Comparison of ENCODE assay signal across 23 cellular contexts in the genomic region with DNA sequence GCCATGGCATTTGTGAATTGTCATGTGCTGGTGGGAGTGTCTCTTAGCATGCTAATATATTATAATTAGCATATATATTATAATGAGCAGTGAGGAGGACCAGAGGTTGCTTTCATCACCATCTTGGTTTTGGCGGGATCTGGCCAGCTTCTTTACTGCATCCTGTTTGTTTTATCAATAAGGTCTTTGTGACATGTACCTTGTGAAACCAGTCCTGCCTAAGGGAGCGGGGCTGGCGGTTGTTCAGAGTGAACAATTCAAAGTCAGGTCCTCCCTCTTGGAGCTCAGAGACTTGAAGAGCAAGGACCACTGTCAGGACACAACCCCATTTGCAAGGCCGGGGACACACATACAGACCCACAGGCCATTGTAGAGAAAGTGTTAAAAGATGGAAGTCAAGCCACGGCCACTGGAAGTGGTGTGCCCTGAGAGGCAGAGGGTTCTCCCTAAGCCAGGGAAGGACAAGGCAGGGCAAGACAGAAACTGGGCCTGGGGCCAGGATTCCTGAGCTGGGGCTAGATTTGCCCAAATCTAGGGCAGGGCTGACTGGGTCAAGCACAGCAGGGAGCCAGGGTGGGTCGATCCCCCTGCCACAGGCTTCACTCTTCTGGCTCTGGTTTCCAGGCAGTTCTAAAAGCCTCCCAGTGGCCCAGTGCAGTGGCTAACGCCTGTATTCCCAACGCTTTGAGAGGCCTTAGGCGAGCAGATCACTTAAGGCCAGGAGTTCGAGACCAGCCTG. TPM values are rescaled to one million over a fixed set of nuclear protein-coding genes. Genes with fewer than 3 reads are reported as not detected.
DNase-seq lines count a peak whose midpoint lies in the region; ATAC-seq and TF ChIP-seq lines count a peak whose summit lies in the region.
"Had no signal": no experiment of that assay in that cellular context is flagged by ENCODE, and none has a peak within 500 bp of the region (broad histone marks: within the 10 kb centered on the region; RNA-seq: fewer than 3 reads in every experiment).

No MANE protein-coding gene starts in this region.

- H3K36me3 ChIP-seq in PC-3 (ENCODE audit: low read depth, low read length), result no peaks in the 10 kb centered on the region
- H3K36me3 ChIP-seq: BLaER1, HAP-1, SJCRH30 had no signal

- CTCF ChIA-PET in PC-3 (lab: Charles Lee), result no interaction called here

- H3K4me3 Mint-ChIP-seq in activated naive CD8-positive, alpha-beta T cell, result peak overlapping the region; percentile 27
- no peak overlapping the region for H3K4me3 Mint-ChIP-seq in activated naive CD8-positive, alpha-beta T cell treated with anti-CD3 and anti-CD28 coated beads, Interleukin-2, amount 50 U/mL, for 24 hours
- no peak overlapping the region for H3K4me3 Mint-ChIP-seq in nephron progenitor cell
- H3K4me3 Mint-ChIP-seq: CD4-positive, alpha-beta T cell; HFFc6 had no signal

- H3K4me2 ChIP-seq in PC-3 (ENCODE audit: low read length), result peak overlapping the region; percentile 18; the same call in 1 of the 2 replicates

- no peak for ATAC-seq in activated naive CD8-positive, alpha-beta T cell treated with anti-CD3 and anti-CD28 coated beads, Interleukin-2, amount 50 U/mL, for 24 hours
- ATAC-seq in PC-3, result peak; percentile 29; the same call in 1 of the 2 replicates
- ATAC-seq in HG03280 (IDR thresholded peaks at IDR 0.05; ENCODE audit: unreplicated experiment), result no peak
- no peak for ATAC-seq in HG03159 (IDR thresholded peaks at IDR 0.05; ENCODE audit: unreplicated experiment)
- ATAC-seq: Right ventricle myocardium inferior had no signal

- no peaks in the 10 kb centered on the region for H3K36me3 Mint-ChIP-seq in activated naive CD8-positive, alpha-beta T cell
- no peaks in the 10 kb centered on the region for H3K36me3 Mint-ChIP-seq in activated naive CD8-positive, alpha-beta T cell treated with anti-CD3 and anti-CD28 coated beads, Interleukin-2, amount 50 U/mL, for 24 hours (ENCODE audit: low read depth)
- no peaks in the 10 kb centered on the region for H3K36me3 Mint-ChIP-seq in nephron progenitor cell (ENCODE audit: low read depth)

- H3K9me3 ChIP-seq in PC-3 (ENCODE audit: low read length), result no peaks in the 10 kb centered on the region
- H3K9me3 ChIP-seq: BLaER1, HAP-1, SJCRH30 had no signal

- H3K9me2 ChIP-seq in PC-3 (replicated peaks; ENCODE audit: low read length), result no peaks in the 10 kb centered on the region

- H2AFZ ChIP-seq in PC-3 (ENCODE audit: low read length), result peak overlapping the region; percentile 29; the same call in 1 of the 2 replicates

- H4K20me1 ChIP-seq in PC-3 (ENCODE audit: low read length), result no peaks in the 10 kb centered on the region
- H4K20me1 ChIP-seq: BLaER1 had no signal

- no peaks in the 10 kb centered on the region for H3F3A ChIP-seq in PC-3 (ENCODE audit: low read length, unreplicated experiment)

- H3K9me3 Mint-ChIP-seq in activated naive CD8-positive, alpha-beta T cell (ENCODE audit: low read depth), result no peaks in the 10 kb centered on the region
- no peaks in the 10 kb centered on the region for H3K9me3 Mint-ChIP-seq in activated naive CD8-positive, alpha-beta T cell treated with anti-CD3 and anti-CD28 coated beads, Interleukin-2, amount 50 U/mL, for 24 hours
- H3K9me3 Mint-ChIP-seq in nephron progenitor cell, result no peaks in the 10 kb centered on the region
- H3K9me3 Mint-ChIP-seq: CD4-positive, alpha-beta T cell; HFFc6 had no signal

- H3K27ac Mint-ChIP-seq in activated naive CD8-positive, alpha-beta T cell, result peak overlapping the region; percentile 50
- H3K27ac Mint-ChIP-seq in activated naive CD8-positive, alpha-beta T cell treated with anti-CD3 and anti-CD28 coated beads, Interleukin-2, amount 50 U/mL, for 24 hours, result no peak overlapping the region
- peak overlapping the region; percentile 29 for H3K27ac Mint-ChIP-seq in nephron progenitor cell
- H3K27ac Mint-ChIP-seq: CD4-positive, alpha-beta T cell; HFFc6 had no signal

- intact Hi-C loops in PC-3 (cut with micrococcal nuclease), result no loop called here

- DNase-seq in activated naive CD8-positive, alpha-beta T cell treated with anti-CD3 and anti-CD28 coated beads, Interleukin-2, amount 50 U/mL, for 24 hours, result no peak
- peak; percentile 52 for DNase-seq in PC-3
- no peak for DNase-seq in nephron progenitor cell
- no peak for DNase-seq in iPS-NIHi11 (ENCODE audit: low spot score)
- DNase-seq: CD4-positive, alpha-beta T cell; DMS53; GOT3; HFFc6; NCI-H1092 treated with DMSO at 0.1 percent for 48 hours; NCI-H1436; NCI-H187; NCI-H2081 treated with DMSO at 0.1 percent for 48 hours; NCI-H2171; NCI-H226; NCI-H510A treated with DMSO at 0.1 percent for 48 hours; NCI-H774; SJCRH30 had no signal

- POLR2A ChIA-PET in PC-3 (lab: Charles Lee; ENCODE audit: unreplicated experiment), result no interaction called here

- no peaks in the 10 kb centered on the region for H3K79me2 ChIP-seq in PC-3 (ENCODE audit: low read length)

- no peaks in the 10 kb centered on the region for H3K27me3 Mint-ChIP-seq in activated naive CD8-positive, alpha-beta T cell
- H3K27me3 Mint-ChIP-seq in activated naive CD8-positive, alpha-beta T cell treated with anti-CD3 and anti-CD28 coated beads, Interleukin-2, amount 50 U/mL, for 24 hours, result peaks cover 4% of the 10 kb centered on the region
- peaks cover 45% of the 10 kb centered on the region for H3K27me3 Mint-ChIP-seq in nephron progenitor cell (ENCODE audit: low read depth, poor library complexity)

- no peak overlapping the region for H3K9ac ChIP-seq in PC-3 (ENCODE audit: low read length)
- H3K9ac ChIP-seq: BLaER1 had no signal

- TF ChIP-seq CTCF in PC-3 (conservative IDR thresholded peaks at IDR 0.05; ENCODE audit: low read depth, low read length) (no peak), nephron progenitor cell (IDR thresholded peaks at IDR 0.05) (no peak)

- no peak overlapping the region for H3K27ac ChIP-seq in PC-3 (ENCODE audit: low read length)
- H3K27ac ChIP-seq: BLaER1, SJCRH30 had no signal

- H3K4me3 ChIP-seq in PC-3 (ENCODE audit: low read length), result no peak overlapping the region
- H3K4me3 ChIP-seq: BLaER1, HAP-1, SJCRH30 had no signal

- BruUV-seq in PC-3 (replicated peaks; lab: Mats Ljungman, UMichigan), result no TSS peak

- H3K4me1 Mint-ChIP-seq in activated naive CD8-positive, alpha-beta T cell (ENCODE audit: low read depth), result peaks cover 44% of the 10 kb centered on the region
- peaks cover 19% of the 10 kb centered on the region for H3K4me1 Mint-ChIP-seq in activated naive CD8-positive, alpha-beta T cell treated with anti-CD3 and anti-CD28 coated beads, Interleukin-2, amount 50 U/mL, for 24 hours
- H3K4me1 Mint-ChIP-seq in nephron progenitor cell, result peaks cover 9% of the 10 kb centered on the region

- no peaks in the 10 kb centered on the region for H3K27me3 ChIP-seq in PC-3 (ENCODE audit: low read length)
- H3K27me3 ChIP-seq: BLaER1, SJCRH30 had no signal

- H3K4me1 ChIP-seq in PC-3 (ENCODE audit: insufficient read depth, low read length), result peaks cover 5% of the 10 kb centered on the region; the same call in 1 of the 2 replicates
- H3K4me1 ChIP-seq: HAP-1, SJCRH30 had no signal

RNA-seq across cellular contexts. Expression of gene SLC52A3, which starts 14.2 kb away (rescaled TPM):
- total RNA-seq in PC-3 (2014; rRNA removed), result 4.2 and 5.9 TPM in 2 replicates
- total RNA-seq: CD4-positive, alpha-beta T cell; SJCRH30 had no signal
